Comparison of ENCODE assay signal across 11 cellular contexts in genomic region chr10:56319386-56319785, GRCh38. TPM values are rescaled to one million over a fixed set of nuclear protein-coding genes. Genes with fewer than 3 reads are reported as not detected.
DNase-seq lines count a peak whose midpoint lies in the region; ATAC-seq, FAIRE-seq and TF ChIP-seq lines count a peak whose summit lies in the region.
"Had no signal": no experiment of that assay in that cellular context is flagged by ENCODE, and none has a peak within 500 bp of the region (broad histone marks: within the 10 kb centered on the region; RNA-seq: fewer than 3 reads in every experiment).

No MANE protein-coding gene starts in this region.

- intact Hi-C loops in left cardiac atrium (cut with DNase I): no loop called here
- intact Hi-C loops in HepG2 (cut with micrococcal nuclease; ENCODE audit: unreplicated experiment): no loop called here

- DNase-seq in AG08396 (ENCODE audit: low spot score): peak; percentile 5
- peak; percentile 25 for DNase-seq in NB4 (ENCODE audit: low read depth)
- no peak for DNase-seq in NCI-H1105 (lab: John Stamatoyannopoulos, UW)
- no peak for DNase-seq in left cardiac atrium
- DNase-seq in HepG2 (ENCODE audit: low spot score): no peak
- DNase-seq in D341Med (ENCODE audit: low spot score): no peak
- DNase-seq: activated CD4-positive, CD25-positive, alpha-beta regulatory T cell; NCI-H526 had no signal

- H3K4me1 ChIP-seq in HepG2 (ENCODE audit: insufficient read depth, low read length): no peaks in the 10 kb centered on the region

- H4K20me1 ChIP-seq in HepG2 (ENCODE audit: insufficient read depth, low read length): no peaks in the 10 kb centered on the region

- no peak overlapping the region for H3K27ac ChIP-seq in HepG2 (ENCODE audit: extremely low read length, insufficient read depth, low read length)

- CTCF ChIA-PET in HepG2 (lab: Yijun Ruan, JAX; ENCODE audit: low intra/inter-chr PET ratio, low total read pairs): no interaction called here

- TF ChIP-seq CTCF in NB4 (IDR thresholded peaks at IDR 0.05; ENCODE audit: low read depth, low read length): no peak
- no peak for TF ChIP-seq CTCF in HepG2 (CRISPR knock-in tag; IDR thresholded peaks at IDR 0.05)

- peak; percentile 94 for ATAC-seq in GM19397 (IDR thresholded peaks at IDR 0.05; ENCODE audit: unreplicated experiment)
- ATAC-seq in HG02981 (IDR thresholded peaks at IDR 0.05; ENCODE audit: unreplicated experiment): peak; percentile 96
- ATAC-seq in left cardiac atrium: no peak
- no peak for ATAC-seq in HepG2
- ATAC-seq: HCT116 had no signal

- H3K79me2 ChIP-seq in HepG2 (ENCODE audit: insufficient read depth, low read length): no peaks in the 10 kb centered on the region

- H3K4me3 ChIP-seq in NB4 (ENCODE audit: low read depth, low read length) (no peak overlapping the region), HepG2 (replicated peaks in 1 of 3; ENCODE audit: insufficient read depth in 1 of 3, low read depth in 2 of 3, low read length in 3 of 3) (no peak overlapping the region)

- H3K27me3 ChIP-seq in HepG2 (ENCODE audit: control insufficient read depth in 1 of 2, insufficient read depth in 2 of 2, low read length in 2 of 2): no peaks in the 10 kb centered on the region; a peak in 1 of 5 replicates

- no peak overlapping the region for H2AFZ ChIP-seq in HepG2 (ENCODE audit: low read length)

- no peak for TF ChIP-seq RAD21 in HepG2 (CRISPR knock-in tag; IDR thresholded peaks at IDR 0.05)

- FAIRE-seq in HepG2 (lab: Jason Lieb, UNC): no peak

- no peak overlapping the region for H3K4me2 ChIP-seq in HepG2 (ENCODE audit: low read depth, low read length)

- POLR2A ChIA-PET in HepG2 (lab: Yijun Ruan, JAX): no interaction called here

- BruUV-seq in HepG2 (replicated peaks; lab: Mats Ljungman, UMichigan): no TSS peak

- H3K36me3 ChIP-seq in HepG2 (replicated peaks in 1 of 2; ENCODE audit: control insufficient read depth in 1 of 2, insufficient read depth in 2 of 2, low read length in 2 of 2): no peaks in the 10 kb centered on the region

- H3K9ac ChIP-seq in HepG2 (ENCODE audit: insufficient read depth, low read depth, low read length): no peak overlapping the region

- TF ChIP-seq POLR2A in NB4 (IDR thresholded peaks at IDR 0.05; ENCODE audit: extremely low read depth, insufficient read length): no peak
- no peak for TF ChIP-seq POLR2A in HepG2 (IDR thresholded peaks at IDR 0.05; ENCODE audit: insufficient read depth in 1 of 2, low read depth in 2 of 2, low read length in 2 of 2)

- peaks cover 9% of the 10 kb centered on the region; the same call in 1 of the 2 replicates for H3K9me3 ChIP-seq in HepG2 (ENCODE audit: low read length)

- in situ Hi-C loops in HepG2 (cut with HindIII; ENCODE audit: extremely low pct_ligation_motif_present, low pct_unique_long_range_greater_than_20kb): no loop called here

- no peak for TF ChIP-seq EP300 in HepG2 (IDR thresholded peaks at IDR 0.05; ENCODE audit: low read depth in 2 of 2, low read length in 2 of 2)
- no peak for TF ChIP-seq EP300 in HepG2 (CRISPR knock-in tag; IDR thresholded peaks at IDR 0.05; ENCODE audit: borderline replicate concordance)

TF ChIP-seq in HepG2, 621 proteins besides CTCF, POLR2A, EP300 and RAD21 (continues in another document):
- TF ChIP-seq DNMT3B (CRISPR knock-in tag; conservative IDR thresholded peaks at IDR 0.05): no peak
- no peak for TF ChIP-seq KMT2B (CRISPR knock-in tag; IDR thresholded peaks at IDR 0.05)
- TF ChIP-seq ARID5B (CRISPR knock-in tag; IDR thresholded peaks at IDR 0.05): no peak
- TF ChIP-seq KDM4B (CRISPR knock-in tag; IDR thresholded peaks at IDR 0.05): no peak
- TF ChIP-seq HBP1 (CRISPR knock-in tag; IDR thresholded peaks at IDR 0.05; ENCODE audit: low read depth): no peak

RNA-seq across cellular contexts. Expression of gene ZWINT, which starts 41.7 kb away (rescaled TPM):
- total RNA-seq in left cardiac atrium (1 to 10 TPM; 1.6 to 4.7 TPM), HepG2 (2016; rRNA removed; fragmentation: Illumina TruSeq; extraction: Trizol) (121 and 166 TPM in 2 replicates)
- 12.2 and 14.3 TPM in 2 replicates for total RNA-seq in HepG2 (2016; cell fraction: cytosol; rRNA removed; fragmentation: Illumina TruSeq; extraction: Trizol; ENCODE audit: low read depth)
- 132 and 175 TPM in 2 replicates for total RNA-seq in HepG2 (2016; cell fraction: insoluble cytoplasmic fraction; rRNA removed; fragmentation: Illumina TruSeq; extraction: Trizol)
- 32.4 and 39.4 TPM in 2 replicates for total RNA-seq in HepG2 (2016; cell fraction: membrane; rRNA removed; fragmentation: Illumina TruSeq; extraction: Trizol)
- total RNA-seq in HepG2 (2016; cell fraction: nucleus; rRNA removed; fragmentation: Illumina TruSeq; extraction: Trizol): 72.9 and 78.8 TPM in 2 replicates
- polyA plus RNA-seq in HepG2 (2011; rRNA removed): 19.2 and 27.3 TPM in 2 replicates
- polyA plus RNA-seq in HepG2 (2011; cell fraction: cytosol; rRNA removed): 14.3 and 22.5 TPM in 2 replicates
- polyA plus RNA-seq in HepG2 (2011; cell fraction: nucleus; rRNA removed): 27.4 and 39.1 TPM in 2 replicates
- polyA plus RNA-seq in HepG2 (2012): 9.7 and 29.4 TPM in 2 replicates
- polyA plus RNA-seq in HepG2 (2016; cell fraction: cytosol; fragmentation: Illumina TruSeq; extraction: Trizol; ENCODE audit: low read depth): 9.7 and 11.3 TPM in 2 replicates
- 158 and 190 TPM in 2 replicates for polyA plus RNA-seq in HepG2 (2016; cell fraction: insoluble cytoplasmic fraction; fragmentation: Illumina TruSeq; extraction: Trizol; ENCODE audit: low read depth)
- 23.0 and 26.3 TPM in 2 replicates for polyA plus RNA-seq in HepG2 (2016; cell fraction: membrane; fragmentation: Illumina TruSeq; extraction: Trizol; ENCODE audit: low read depth)
- polyA plus RNA-seq in HepG2 (2016; cell fraction: nucleus; fragmentation: Illumina TruSeq; extraction: Trizol; ENCODE audit: insufficient read depth, low read depth): 126 and 134 TPM in 2 replicates
- polyA minus RNA-seq in HepG2 (2011; rRNA and poly(A)+ RNA removed; ENCODE audit: low replicate concordance): 8.1 and 66.6 TPM in 2 replicates
- 6.3 and 10.3 TPM in 2 replicates for polyA minus RNA-seq in HepG2 (2011; cell fraction: cytosol; rRNA and poly(A)+ RNA removed)
- 17.3 and 23.2 TPM in 2 replicates for polyA minus RNA-seq in HepG2 (2011; cell fraction: nucleus; rRNA and poly(A)+ RNA removed)

Comparison
In these comparisons a context has a peak if more than half of its experiments do, and no peak if none do; other contexts are left out.
1. DNase-seq: peak in AG08396 (single experiment) and NB4 (single experiment); none in NCI-H1105 (single experiment), left cardiac atrium (single experiment), HepG2 (single experiment) and D341Med (single experiment).
2. ATAC-seq: peak in GM19397 (single experiment) and HG02981 (single experiment); none in left cardiac atrium (0 of 2) and HepG2 (single experiment).